Comparison of ENCODE assay signal across 24 cellular contexts in the genomic region with DNA sequence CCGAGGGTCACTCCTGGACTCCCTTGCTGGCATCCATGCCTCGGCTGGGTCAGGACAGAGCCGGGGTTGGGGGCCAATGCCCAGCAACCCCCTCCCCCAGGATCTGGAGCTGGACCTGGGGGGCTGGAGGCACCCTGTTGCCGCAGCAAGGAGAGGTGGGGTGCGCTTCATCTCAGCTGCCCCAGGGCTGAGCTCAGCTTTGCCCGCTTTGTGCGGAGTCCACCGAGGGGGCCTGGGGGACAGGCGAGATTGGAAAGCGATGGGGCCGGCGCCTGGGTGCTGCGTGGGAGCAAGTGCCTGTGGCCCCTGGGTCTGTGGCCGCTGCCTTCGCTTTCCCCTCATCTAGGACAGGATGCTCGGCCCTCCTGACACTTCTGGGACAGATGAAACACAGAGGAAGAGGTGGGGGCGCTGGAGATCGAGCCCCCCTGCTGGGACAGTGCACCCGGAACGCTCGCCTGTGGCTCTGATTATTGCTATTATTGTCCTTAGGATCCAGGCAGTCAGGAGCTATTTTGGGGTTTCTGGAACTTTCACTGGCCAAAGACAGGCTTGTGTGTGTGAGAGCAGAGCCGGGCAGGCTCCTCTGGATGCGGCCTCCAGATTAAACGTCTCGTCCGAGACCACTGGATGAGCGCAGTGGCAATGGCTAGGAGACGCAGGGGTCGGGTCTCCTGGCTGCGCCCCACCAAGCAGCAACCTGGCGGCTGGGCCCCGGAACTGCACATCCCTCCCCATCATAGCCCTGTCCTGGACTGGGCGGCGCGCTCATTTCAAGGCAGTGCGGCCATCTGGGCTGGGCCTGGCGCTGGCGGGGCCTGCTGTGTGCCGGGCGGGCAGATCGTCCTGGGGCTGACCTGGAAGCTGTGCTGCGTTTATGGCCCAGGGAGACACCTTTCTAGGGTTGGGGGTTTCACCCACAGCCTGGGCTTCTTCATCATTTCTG. TPM values are rescaled to one million over a fixed set of nuclear protein-coding genes. Genes with fewer than 3 reads are reported as not detected.
A peak's percentile ranks its signal among the peaks of the same experiment; 100 is the strongest.
DNase-seq lines count a peak whose midpoint lies in the region; ATAC-seq and TF ChIP-seq lines count a peak whose summit lies in the region.
"Had no signal": no experiment of that assay in that cellular context is flagged by ENCODE, and none has a peak within 500 bp of the region (broad histone marks: within the 10 kb centered on the region; RNA-seq: fewer than 3 reads in every experiment).

No MANE protein-coding gene starts in this region.

- intact Hi-C loops in Right ventricle myocardium superior (cut with DNase I) (no loop called here), cardiac septum (cut with DNase I) (no loop called here), heart right ventricle (cut with DNase I) (loop anchor here in 2 of 10 donors (5.0 kb wide), 1 partner anchor 44 kb away; no protein-coding TSS in a partner anchor), sciatic nerve (cut with DNase I) (no loop called here)

- H3K4me3 ChIP-seq in heart right ventricle: peak overlapping the region in 1 of 10 donors; percentile 10
- H3K4me3 ChIP-seq in effector memory CD4-positive, alpha-beta T cell (ENCODE audit: insufficient read depth, low read depth, low read length, poor library complexity, severe bottlenecking): no peak overlapping the region
- H3K4me3 ChIP-seq in gastroesophageal sphincter: no peak overlapping the region

- H3K9me3 ChIP-seq in heart right ventricle: no peaks in the 10 kb centered on the region
- no peaks in the 10 kb centered on the region for H3K9me3 ChIP-seq in effector memory CD4-positive, alpha-beta T cell (ENCODE audit: control insufficient read depth, low read length)
- no peaks in the 10 kb centered on the region for H3K9me3 ChIP-seq in gastroesophageal sphincter
- H3K9me3 ChIP-seq: BE2C had no signal

- ATAC-seq in Right ventricle myocardium superior (ENCODE audit: poor library complexity): peak; percentile 36
- ATAC-seq in heart right ventricle: peak; percentile 26 to 60 (median 46)
- peak; percentile 28 for ATAC-seq in sciatic nerve
- no peak for ATAC-seq in GM21526 (IDR thresholded peaks at IDR 0.05; ENCODE audit: low FRiP score, unreplicated experiment)
- ATAC-seq in gastroesophageal sphincter: no peak

- TF ChIP-seq POLR2A in gastroesophageal sphincter (IDR thresholded peaks at IDR 0.05): no peak

- no peak for DNase-seq in Right ventricle myocardium superior
- DNase-seq in cardiac septum (ENCODE audit: low spot score): no peak
- no peak for DNase-seq in heart right ventricle
- no peak for DNase-seq in sciatic nerve (ENCODE audit: low spot score)
- DNase-seq in effector memory CD4-positive, alpha-beta T cell: no peak
- DNase-seq: 8988T; ACHN; BE2C; CD8-positive, alpha-beta memory T cell; DMS 273 treated with DMSO at 0.1 percent for 48 hours; DMS79 treated with DMSO at 0.1 percent for 48 hours; GF-D8; NCI-H1048; NCI-H1417; NCI-H1694; NCI-H2029 treated with DMSO at 0.1 percent for 48 hours; NCI-H526 treated with DMSO at 0.1 percent for 48 hours; RPMI8226; SHP77 treated with DMSO at 0.1 percent for 48 hours had no signal

- H3K27ac ChIP-seq in heart right ventricle (peak overlapping the region in 7 of 10 donors; percentile 48 to 76 (median 64)), gastroesophageal sphincter (no peak overlapping the region)
- no peak overlapping the region for H3K27ac ChIP-seq in effector memory CD4-positive, alpha-beta T cell (ENCODE audit: insufficient read depth, low read length, poor library complexity, severe bottlenecking)
- H3K27ac ChIP-seq: HL-60 had no signal

- H3K36me3 ChIP-seq in heart right ventricle: no peaks in the 10 kb centered on the region
- no peaks in the 10 kb centered on the region for H3K36me3 ChIP-seq in effector memory CD4-positive, alpha-beta T cell (ENCODE audit: control insufficient read depth, insufficient read depth, low read length)
- no peaks in the 10 kb centered on the region for H3K36me3 ChIP-seq in gastroesophageal sphincter
- H3K36me3 ChIP-seq: BE2C had no signal

- peaks cover 0 to 18% (median 0%) of the 10 kb centered on the region in 7 donors for H3K27me3 ChIP-seq in heart right ventricle
- H3K27me3 ChIP-seq in effector memory CD4-positive, alpha-beta T cell (replicated peaks; ENCODE audit: control insufficient read depth, insufficient read depth, low read length, poor library complexity, severe bottlenecking): no peaks in the 10 kb centered on the region
- H3K27me3 ChIP-seq in gastroesophageal sphincter: peaks cover 50% of the 10 kb centered on the region

- H3K4me1 ChIP-seq in heart right ventricle (peaks cover 3 to 60% (median 31%) of the 10 kb centered on the region in 9 donors), gastroesophageal sphincter (no peaks in the 10 kb centered on the region)
- H3K4me1 ChIP-seq in effector memory CD4-positive, alpha-beta T cell (ENCODE audit: control insufficient read depth, insufficient read depth, low read length, poor library complexity, severe bottlenecking): no peaks in the 10 kb centered on the region
- H3K4me1 ChIP-seq: BE2C had no signal

- TF ChIP-seq EP300 in gastroesophageal sphincter (IDR thresholded peaks at IDR 0.05): no peak

- WGBS in heart right ventricle, 2 donors: 73 to 76% methylated on average over 41 to 42 of the region's 42 CpGs
- WGBS in gastroesophageal sphincter (ENCODE audit: low coverage in 1 of 2), 2 donors: no CpG with 5 or more reads among the region's 42 CpGs

- TF ChIP-seq CTCF in heart right ventricle (IDR thresholded peaks at IDR 0.05) (no peak), gastroesophageal sphincter (IDR thresholded peaks at IDR 0.05) (no peak)

RNA-seq across cellular contexts. Expression of a gene that starts 13.8 kb away (rescaled TPM):
- 14.2 TPM for total RNA-seq in Right ventricle myocardium superior
- 12.9 TPM for total RNA-seq in cardiac septum
- total RNA-seq in heart right ventricle: 10 to 100 TPM; 11.7 to 25.9 (median 14.8) TPM
- polyA plus RNA-seq in heart right ventricle: 10 to 100 TPM in 1 of 2 donors, 1 to 10 TPM in 1; 4.1 to 16.8 TPM
- total RNA-seq in sciatic nerve: 31.3 TPM
- total RNA-seq in gastroesophageal sphincter: 1 to 10 TPM; 1.1 to 3.4 (median 1.6) TPM
- total RNA-seq: CD8-positive, alpha-beta memory T cell had no signal
- polyA plus RNA-seq: CD14-positive monocyte; CD8-positive, alpha-beta memory T cell; IgD-negative memory B cell had no signal

Comparison
In these comparisons a context has a peak if more than half of its experiments do, and no peak if none do; other contexts are left out.
1. ATAC-seq: peak in Right ventricle myocardium superior (single experiment), heart right ventricle (8 of 8) and sciatic nerve (single experiment); none in GM21526 (single experiment) and gastroesophageal sphincter (single experiment).
2. H3K27ac ChIP-seq: peak in heart right ventricle (7 of 10); none in effector memory CD4-positive, alpha-beta T cell (single experiment) and gastroesophageal sphincter (0 of 4).